Comparison of ENCODE assay signal across 13 cellular contexts in genomic region chr4:140047017-140047640, GRCh38.
DNase-seq lines count a peak whose midpoint lies in the region; ATAC-seq and TF ChIP-seq lines count a peak whose summit lies in the region.
"Had no signal": no experiment of that assay in that cellular context is flagged by ENCODE, and none has a peak within 500 bp of the region (broad histone marks: within the 10 kb centered on the region; RNA-seq: fewer than 3 reads in every experiment).

No MANE protein-coding gene starts in this region.

- CTCF ChIA-PET in IMR-90 (lab: Yijun Ruan, JAX) = interaction anchor here (1.1 kb wide), 1 partner anchor 206 kb away, joined by 3 read pairs; no protein-coding TSS in a partner anchor

- peaks cover 8 to 14% of the 10 kb centered on the region in 2 experiments; a peak in 1 of 4 replicates for H3K79me1 ChIP-seq in IMR-90 (ENCODE audit: low read depth in 1 of 2, low read length in 2 of 2)

- H2BK15ac ChIP-seq in IMR-90 (ENCODE audit: low read depth, low read length) = no peak overlapping the region

- ATAC-seq in IMR-90 (ENCODE audit: low read depth) = no peak

- DNase-seq in IMR-90 (no peak), cerebellar cortex (ENCODE audit: low spot score) (peak; percentile 83), hepatocyte (ENCODE audit: low spot score) (no peak), NCI-H1930 (lab: John Stamatoyannopoulos, UW) (no peak), GM19240 (ENCODE audit: insufficient read length, low spot score) (no peak), COLO668 (lab: John Stamatoyannopoulos, UW; ENCODE audit: unreplicated experiment) (no peak), NCI-H2107 (lab: John Stamatoyannopoulos, UW) (no peak)
- DNase-seq: activated T-cell treated with anti-CD3 and anti-CD28 coated beads, Interleukin-2, amount 50 U/mL, for 1 hour; cortex of kidney; GOT3; MG63; T-helper 2 cell had no signal

- H2AK5ac ChIP-seq in IMR-90 (ENCODE audit: low read depth, low read length) = peak overlapping the region; percentile 60

- dilution Hi-C loops in IMR-90 (cut with HindIII; ENCODE audit: low sequenced_read_pairs, unreplicated experiment) = no loop called here

- no peak overlapping the region for H4K5ac ChIP-seq in IMR-90 (ENCODE audit: low read depth, low read length)

- 77% methylated on average over 6 of the region's 17 CpGs; no CpG with 5 or more reads in 1 of the 2 experiments for WGBS in IMR-90 (ENCODE audit: extremely low coverage in 2 of 2, insufficient read length in 1 of 2), 2 experiments
- WGBS in hepatocyte (ENCODE audit: low lambda C conversion rate, missing lambda C conversion rate) = 74% methylated on average over 17 of the region's 17 CpGs

- intact Hi-C loops in IMR-90 (cut with micrococcal nuclease) = loop anchor here (5.0 kb wide), 2 partner anchors 310 to 390 kb away; no protein-coding TSS in a partner anchor

- BruUV-seq in IMR-90 (replicated peaks; lab: Mats Ljungman, UMichigan) = no TSS peak

- H3K27ac ChIP-seq in IMR-90 (ENCODE audit: insufficient read depth, low read length) (peak overlapping the region; percentile 15; the same call in 1 of the 2 replicates), hepatocyte (peak overlapping the region; percentile 17), skin epidermis (peak overlapping the region in 12 of 21 experiments; percentile 14 to 79 (median 48))

- H3K36me3 ChIP-seq in IMR-90 (ENCODE audit: control insufficient read depth, insufficient read depth, low read length) (no peaks in the 10 kb centered on the region), hepatocyte (replicated peaks; ENCODE audit: insufficient read depth, low read depth) (no peaks in the 10 kb centered on the region)
- H3K36me3 ChIP-seq: MG63 had no signal

- H4K20me1 ChIP-seq in IMR-90 (ENCODE audit: insufficient read depth, low read length) = no peaks in the 10 kb centered on the region
- H4K20me1 ChIP-seq in hepatocyte (ENCODE audit: insufficient read depth, poor library complexity, severe bottlenecking) = no peaks in the 10 kb centered on the region

- no peaks in the 10 kb centered on the region for H3K9me3 ChIP-seq in IMR-90 (ENCODE audit: control insufficient read depth, insufficient read depth, low read length)
- no peaks in the 10 kb centered on the region for H3K9me3 ChIP-seq in hepatocyte (ENCODE audit: low read depth)
- H3K9me3 ChIP-seq: MG63 had no signal

- no peak for TF ChIP-seq POLR2A in IMR-90 (IDR thresholded peaks at IDR 0.05; ENCODE audit: low read depth, low read length)

- no peak overlapping the region; the same call in 1 of the 2 replicates for H4K91ac ChIP-seq in IMR-90 (ENCODE audit: insufficient read depth, low read depth, low read length)

- H3K14ac ChIP-seq in IMR-90 (replicated peaks; ENCODE audit: low read depth, low read length) = peak overlapping the region; percentile 54; the same call in 1 of the 2 replicates

- H3K9ac ChIP-seq in IMR-90 (ENCODE audit: low read depth, low read length) = no peak overlapping the region

- H3K23ac ChIP-seq in IMR-90 (ENCODE audit: low read depth, low read length) = no peak overlapping the region

- in situ Hi-C loops in IMR-90 (cut with MboI; ENCODE audit: low sequenced_read_pairs) = loop anchor here (10.0 kb wide), 1 partner anchor 108 kb away; the partner anchor contains the start of gene MAML3

- H2BK5ac ChIP-seq in IMR-90 (ENCODE audit: low read depth, low read length, poor library complexity, severe bottlenecking) = no peak overlapping the region

- no peak for TF ChIP-seq CTCF in IMR-90 (conservative IDR thresholded peaks at IDR 0.05; ENCODE audit: low read depth, low read length)
- no peak for TF ChIP-seq CTCF in hepatocyte (IDR thresholded peaks at IDR 0.05; ENCODE audit: poor library complexity)

- H3K4me1 ChIP-seq in IMR-90 (ENCODE audit: control insufficient read depth, insufficient read depth, low read length) (peaks cover 13% of the 10 kb centered on the region), hepatocyte (ENCODE audit: insufficient read depth) (peaks cover 21% of the 10 kb centered on the region)

- POLR2A ChIA-PET in IMR-90 (lab: Charles Lee; ENCODE audit: unreplicated experiment) = no interaction called here

- peak overlapping the region; percentile 62 for H2AFZ ChIP-seq in IMR-90 (replicated peaks; ENCODE audit: low read length, poor library complexity)
- H2AFZ ChIP-seq in hepatocyte = no peak overlapping the region

- H3K9me2 ChIP-seq in hepatocyte (replicated peaks; ENCODE audit: insufficient read depth) = no peaks in the 10 kb centered on the region

- H3K79me2 ChIP-seq in hepatocyte = peaks cover 71% of the 10 kb centered on the region

- peak overlapping the region; percentile 53; the same call in 1 of the 2 replicates for H2BK120ac ChIP-seq in IMR-90 (ENCODE audit: low read depth, low read length)

- H3K4me3 ChIP-seq in IMR-90 (ENCODE audit: insufficient read depth, low read depth, low read length) (no peak overlapping the region), hepatocyte (no peak overlapping the region), skin epidermis (no peak overlapping the region)
- H3K4me3 ChIP-seq: MG63 had no signal

- H3K27me3 ChIP-seq in IMR-90 (ENCODE audit: control insufficient read depth, insufficient read depth, low read length) (no peaks in the 10 kb centered on the region), hepatocyte (no peaks in the 10 kb centered on the region)
- H3K27me3 ChIP-seq: MG63 had no signal

- TF ChIP-seq RAD21 in IMR-90 (IDR thresholded peaks at IDR 0.05; ENCODE audit: low read length) = no peak

- peak overlapping the region in 1 of 2 experiments; percentile 25; a peak in 1 of 4 replicates for H4K8ac ChIP-seq in IMR-90 (ENCODE audit: low read depth in 2 of 2, low read length in 2 of 2)

- peak overlapping the region; percentile 37; the same call in 1 of the 2 replicates for H3K4ac ChIP-seq in IMR-90 (ENCODE audit: low read depth, low read length)

- H3K18ac ChIP-seq in IMR-90 (ENCODE audit: low read depth, low read length) = peak overlapping the region; percentile 18; the same call in 1 of the 2 replicates

- H3K4me2 ChIP-seq in IMR-90 (ENCODE audit: low read depth, low read length) = peak overlapping the region; percentile 10; the same call in 1 of the 2 replicates
- peak overlapping the region; percentile 77 for H3K4me2 ChIP-seq in hepatocyte

- H2AK9ac ChIP-seq in IMR-90 (replicated peaks; ENCODE audit: low read depth, low read length, poor library complexity) = no peak overlapping the region

- H3K9me1 ChIP-seq in IMR-90 (ENCODE audit: insufficient read depth, low read length) = peaks cover 3% of the 10 kb centered on the region

- 0 out of 2 replicates have a peak overlapping the region, but pooled peaks have one; percentile 23 for H2BK20ac ChIP-seq in IMR-90 (ENCODE audit: low read depth, low read length)

- H3K56ac ChIP-seq in IMR-90 (ENCODE audit: extremely low read depth, insufficient read depth, low read length) = no peak overlapping the region

TF ChIP-seq in IMR-90, 13 proteins besides CTCF, POLR2A, EP300 and RAD21:
- TF ChIP-seq SMC3 (IDR thresholded peaks at IDR 0.05; ENCODE audit: low read depth, low read length) (no peak), MAZ (IDR thresholded peaks at IDR 0.05; ENCODE audit: borderline replicate concordance, low read depth, low read length) (no peak), CEBPB (IDR thresholded peaks at IDR 0.05; ENCODE audit: low read depth, low read length) (no peak), MAFK (IDR thresholded peaks at IDR 0.05; ENCODE audit: low read depth, low read length) (no peak), RFX5 (IDR thresholded peaks at IDR 0.05; ENCODE audit: low read depth, low read length) (no peak), BHLHE40 (IDR thresholded peaks at IDR 0.05; ENCODE audit: low read depth, low read length) (no peak), FOS (IDR thresholded peaks at IDR 0.05; ENCODE audit: low read depth, low read length) (no peak), NFE2L2 (IDR thresholded peaks at IDR 0.05; ENCODE audit: low read depth, low read length) (no peak), CHD1 (IDR thresholded peaks at IDR 0.05; ENCODE audit: low read depth, low read length) (no peak), RCOR1 (IDR thresholded peaks at IDR 0.05; ENCODE audit: insufficient replicate concordance, low read length) (no peak), MXI1 (IDR thresholded peaks at IDR 0.05; ENCODE audit: borderline replicate concordance, low read depth, low read length) (no peak)
- TF ChIP-seq, protein P1, sequence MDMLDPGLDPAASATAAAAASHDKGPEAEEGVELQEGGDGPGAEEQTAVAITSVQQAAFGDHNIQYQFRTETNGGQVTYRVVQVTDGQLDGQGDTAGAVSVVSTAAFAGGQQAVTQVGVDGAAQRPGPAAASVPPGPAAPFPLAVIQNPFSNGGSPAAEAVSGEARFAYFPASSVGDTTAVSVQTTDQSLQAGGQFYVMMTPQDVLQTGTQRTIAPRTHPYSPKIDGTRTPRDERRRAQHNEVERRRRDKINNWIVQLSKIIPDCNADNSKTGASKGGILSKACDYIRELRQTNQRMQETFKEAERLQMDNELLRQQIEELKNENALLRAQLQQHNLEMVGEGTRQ (IDR thresholded peaks at IDR 0.05; ENCODE audit: low read depth, low read length) = no peak
- TF ChIP-seq, protein P2, sequence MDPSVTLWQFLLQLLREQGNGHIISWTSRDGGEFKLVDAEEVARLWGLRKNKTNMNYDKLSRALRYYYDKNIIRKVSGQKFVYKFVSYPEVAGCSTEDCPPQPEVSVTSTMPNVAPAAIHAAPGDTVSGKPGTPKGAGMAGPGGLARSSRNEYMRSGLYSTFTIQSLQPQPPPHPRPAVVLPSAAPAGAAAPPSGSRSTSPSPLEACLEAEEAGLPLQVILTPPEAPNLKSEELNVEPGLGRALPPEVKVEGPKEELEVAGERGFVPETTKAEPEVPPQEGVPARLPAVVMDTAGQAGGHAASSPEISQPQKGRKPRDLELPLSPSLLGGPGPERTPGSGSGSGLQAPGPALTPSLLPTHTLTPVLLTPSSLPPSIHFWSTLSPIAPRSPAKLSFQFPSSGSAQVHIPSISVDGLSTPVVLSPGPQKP (IDR thresholded peaks at IDR 0.05; ENCODE audit: borderline replicate concordance, low read depth, low read length) = no peak
